16 cellular contexts compared by ENCODE assay signal in the genomic region with DNA sequence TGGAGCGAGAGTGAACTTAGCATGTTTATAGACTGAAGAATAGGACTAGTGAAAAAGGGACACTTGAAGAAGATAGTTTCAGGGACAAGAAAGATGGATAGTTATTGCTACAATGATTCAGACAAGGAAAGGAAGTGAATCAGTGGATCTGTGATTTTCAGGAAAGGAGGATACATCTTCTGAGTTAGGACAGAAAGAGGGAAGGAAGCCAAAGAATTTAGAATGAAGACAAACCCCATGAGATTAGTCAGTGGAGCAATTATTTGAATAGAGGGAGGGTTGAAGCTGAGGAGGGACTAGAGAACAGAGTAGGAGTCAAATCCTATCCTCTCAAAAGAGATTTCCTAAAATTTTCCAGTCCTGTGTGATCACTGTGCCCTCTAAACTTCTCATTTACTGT.
A peak's percentile ranks its signal among the peaks of the same experiment; 100 is the strongest.
DNase-seq lines count a peak whose midpoint lies in the region; FAIRE-seq and TF ChIP-seq lines count a peak whose summit lies in the region.
"Had no signal": no experiment of that assay in that cellular context is flagged by ENCODE, and none has a peak within 500 bp of the region (broad histone marks: within the 10 kb centered on the region; RNA-seq: fewer than 3 reads in every experiment).

No MANE protein-coding gene starts in this region.

- H3K4me3 Mint-ChIP-seq in MCF 10A (ENCODE audit: unreplicated experiment) = no peak overlapping the region
- H3K4me3 Mint-ChIP-seq: central memory CD8-positive, alpha-beta T cell; naive thymus-derived CD8-positive, alpha-beta T cell had no signal

- TF ChIP-seq CTCF in MCF 10A (IDR thresholded peaks at IDR 0.05; ENCODE audit: unreplicated experiment) (no peak), uterus (IDR thresholded peaks at IDR 0.05) (no peak)

- TF ChIP-seq POLR2A in H54 (IDR thresholded peaks at IDR 0.05; ENCODE audit: low read depth, low read length) (no peak), uterus (IDR thresholded peaks at IDR 0.05) (no peak)

- intact Hi-C loops in MCF 10A (cut with micrococcal nuclease) (no loop called here), uterus (cut with DNase I; ENCODE audit: low total_unique reads) (no loop called here)

- no peak overlapping the region for H3K27ac ChIP-seq in uterus
- H3K27ac ChIP-seq: suprapubic skin had no signal

- H3K4me1 Mint-ChIP-seq in MCF 10A (ENCODE audit: insufficient read depth, unreplicated experiment) = no peaks in the 10 kb centered on the region
- H3K4me1 Mint-ChIP-seq: central memory CD8-positive, alpha-beta T cell; naive thymus-derived CD8-positive, alpha-beta T cell had no signal

- no peaks in the 10 kb centered on the region for H3K27me3 Mint-ChIP-seq in MCF 10A (ENCODE audit: insufficient read depth, unreplicated experiment)
- H3K27me3 Mint-ChIP-seq: central memory CD8-positive, alpha-beta T cell; naive thymus-derived CD8-positive, alpha-beta T cell had no signal

- no peaks in the 10 kb centered on the region for H3K36me3 Mint-ChIP-seq in MCF 10A (ENCODE audit: insufficient read depth, unreplicated experiment)
- H3K36me3 Mint-ChIP-seq: naive thymus-derived CD8-positive, alpha-beta T cell had no signal

- BruUV-seq in MCF 10A (replicated peaks; lab: Mats Ljungman, UMichigan) = no TSS peak

- no peaks in the 10 kb centered on the region for H3K4me1 ChIP-seq in uterus

- H3K27me3 ChIP-seq in uterus = no peaks in the 10 kb centered on the region
- H3K27me3 ChIP-seq: suprapubic skin had no signal

- no peaks in the 10 kb centered on the region for H3K9me3 ChIP-seq in uterus
- H3K9me3 ChIP-seq: suprapubic skin had no signal

- peak; percentile 100 for FAIRE-seq in H54 (lab: Jason Lieb, UNC)
- FAIRE-seq: kidney, RCC 7860 had no signal

- peaks cover 3% of the 10 kb centered on the region for H3K9me3 Mint-ChIP-seq in MCF 10A (ENCODE audit: unreplicated experiment)

- CTCF ChIA-PET in MCF 10A (lab: Yijun Ruan, JAX) = no interaction called here

- POLR2A ChIA-PET in MCF 10A (lab: Yijun Ruan, JAX) = interaction anchor here (1.3 kb wide), 1 partner anchor 826 kb away, joined by 3 read pairs; no protein-coding TSS in a partner anchor

- no peak overlapping the region for H3K27ac Mint-ChIP-seq in MCF 10A (ENCODE audit: low read depth, unreplicated experiment)
- H3K27ac Mint-ChIP-seq: naive thymus-derived CD8-positive, alpha-beta T cell had no signal

- H3K4me3 ChIP-seq in uterus = no peak overlapping the region
- H3K4me3 ChIP-seq: suprapubic skin had no signal

- DNase-seq in H54 (ENCODE audit: insufficient read length, low spot score) (peak; percentile 42), MCF 10A (ENCODE audit: unreplicated experiment) (peak; percentile 80), glomerular visceral epithelial cell (ENCODE audit: extremely low spot score) (peak; percentile 6), stromal cell of bone marrow (ENCODE audit: low read depth) (peak; percentile 86), globus pallidus (ENCODE audit: low spot score) (no peak), uterus (no peak)
- DNase-seq in activated CD4-positive, alpha-beta T cell treated with anti-CD3 and anti-CD28 coated beads for 48 hours = no peak
- DNase-seq: activated gamma-delta T cell treated with Interleukin-2 at 50 U/mL for 16 hours; erythroblast; kidney; naive thymus-derived CD8-positive, alpha-beta T cell; NCI-H1105 treated with DMSO at 0.1 percent for 48 hours; T1000 had no signal

- no peaks in the 10 kb centered on the region for H3K36me3 ChIP-seq in uterus
- H3K36me3 ChIP-seq: suprapubic skin had no signal

Comparison
In these comparisons a context has a peak if more than half of its experiments do, and no peak if none do; other contexts are left out.
1. DNase-seq: peak in H54 (single experiment), MCF 10A (single experiment), glomerular visceral epithelial cell (single experiment) and stromal cell of bone marrow (single experiment); none in activated CD4-positive, alpha-beta T cell treated with anti-CD3 and anti-CD28 coated beads for 48 hours (single experiment), globus pallidus (single experiment) and uterus (0 of 2).